ENCODE assay signal across 2 cellular contexts in genomic region chr20:21104921-21105320, GRCh38.
A peak's percentile ranks its signal among the peaks of the same experiment; 100 is the strongest.
TF ChIP-seq lines count a peak whose summit lies in the region.

No MANE protein-coding gene starts in this region.

TF ChIP-seq in endothelial cell of umbilical vein, 7 proteins besides CTCF, POLR2A, EP300 and RAD21:
- TF ChIP-seq EZH2 (IDR thresholded peaks at IDR 0.05; ENCODE audit: borderline replicate concordance, low read depth, low read length, severe bottlenecking) (peak; percentile 5), POLR2AphosphoS5 (IDR thresholded peaks at IDR 0.05; ENCODE audit: insufficient read depth, low read depth, low read length) (no peak)

TF ChIP-seq in neural cell, 6 proteins besides CTCF, POLR2A, EP300 and RAD21:
- TF ChIP-seq TAF1 (IDR thresholded peaks at IDR 0.05; ENCODE audit: low read depth): no peak
- peak; percentile 19 for TF ChIP-seq EZH2 (IDR thresholded peaks at IDR 0.05; ENCODE audit: borderline replicate concordance, insufficient read depth, low read length, poor library complexity, severe bottlenecking)
TF ChIP-seq in neural cell: peak in this region for 1.
